Comparison of ENCODE assay signal across 9 cellular contexts in the genomic region with DNA sequence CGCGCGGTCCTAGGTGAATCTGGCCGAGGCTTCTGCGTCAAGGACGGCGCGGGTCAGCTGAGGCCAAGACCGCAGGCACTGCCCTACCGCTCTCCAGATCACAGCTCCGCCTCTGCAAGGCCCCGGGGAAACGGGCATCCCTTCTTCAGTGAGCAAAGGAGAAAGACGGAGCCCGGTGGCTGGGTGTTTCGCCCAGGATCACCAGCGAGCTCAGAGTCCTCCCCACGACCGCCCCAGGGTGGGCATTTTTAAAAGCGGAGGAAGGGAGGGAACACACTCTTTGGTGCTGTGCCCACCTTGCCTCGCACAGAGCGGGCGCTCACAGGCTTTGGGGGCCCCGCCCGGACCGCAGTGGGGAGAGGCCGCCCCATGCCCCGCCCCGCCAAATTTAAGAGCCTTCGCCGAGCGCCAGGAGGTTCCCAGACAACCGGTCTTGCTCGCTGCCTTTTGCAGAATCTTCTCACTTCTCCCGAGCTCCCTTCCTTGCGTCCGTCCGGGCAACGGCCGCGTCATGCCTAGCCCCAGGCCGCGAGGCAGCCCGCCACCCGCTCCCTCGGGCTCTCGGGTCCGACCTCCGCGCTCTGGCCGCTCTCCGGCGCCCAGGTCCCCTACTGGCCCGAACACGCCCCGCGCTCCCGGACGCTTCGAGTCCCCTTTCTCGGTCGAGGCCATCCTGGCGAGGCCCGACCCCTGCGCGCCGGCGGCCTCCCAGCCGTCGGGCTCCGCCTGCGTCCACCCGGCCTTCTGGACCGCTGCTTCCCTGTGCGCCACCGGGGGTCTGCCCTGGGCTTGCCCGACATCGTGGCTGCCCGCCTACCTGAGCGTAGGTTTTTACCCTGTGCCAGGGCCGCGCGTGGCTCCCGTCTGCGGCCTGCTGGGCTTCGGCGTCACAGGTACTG. TPM values are rescaled to one million over a fixed set of nuclear protein-coding genes. Genes with fewer than 3 reads are reported as not detected.
DNase-seq lines count a peak whose midpoint lies in the region; FAIRE-seq and TF ChIP-seq lines count a peak whose summit lies in the region.
"Had no signal": no experiment of that assay in that cellular context is flagged by ENCODE, and none has a peak within 500 bp of the region (broad histone marks: within the 10 kb centered on the region; RNA-seq: fewer than 3 reads in every experiment).

Gene NOTO, plus strand, starts transcription at position 419 of the 899 bp plus-strand sequence. Its CDS starts 93 bp downstream, at position 512.

- peak within 1 kb of the TSS; percentile 71 for H3K18ac ChIP-seq in H1 (ENCODE audit: extremely low read depth, low read length)

- H3K36me3 ChIP-seq in CD4-positive, alpha-beta memory T cell (ENCODE audit: insufficient read depth, low read length): no peaks in the 10 kb centered on the region
- H3K36me3 ChIP-seq in H1 (ENCODE audit: control insufficient read depth in 2 of 4, insufficient read depth in 4 of 4, low read length in 3 of 4): no peaks in the 10 kb centered on the region

- no peak for TF ChIP-seq CTCF in H1 (IDR thresholded peaks at IDR 0.05; ENCODE audit: control extremely low read depth in 1 of 3, insufficient read depth in 1 of 3, low read depth in 1 of 3, low read length in 3 of 3)
- TF ChIP-seq CTCF in neural crest cell (conservative IDR thresholded peaks at IDR 0.05): peak; percentile 19

- POLR2A ChIA-PET in CD4-positive, alpha-beta memory T cell (lab: Charles Lee; ENCODE audit: partially characterized antibody): no interaction called here
- POLR2A ChIA-PET in H1 (lab: Charles Lee; ENCODE audit: partially characterized antibody): interaction anchor here (0.7 to 2.5 kb wide), 7 partner anchors 10 to 131 kb away, joined by 3 to 17 read pairs (median 4); partner anchors contain the start of genes CCT7 and SFXN5

- H2BK15ac ChIP-seq in H1 (ENCODE audit: low read length): peak within 1 kb of the TSS; percentile 72; the same call in 1 of the 2 replicates

- peaks cover 38 to 44% of the 10 kb centered on the region in 2 donors for H3K27me3 Mint-ChIP-seq in CD4-positive, alpha-beta memory T cell
- H3K27me3 Mint-ChIP-seq in neural crest cell (ENCODE audit: low read depth): peaks cover 97% of the 10 kb centered on the region

- H3K23ac ChIP-seq in H1 (ENCODE audit: insufficient read length): no peak within 1 kb of the TSS

- intact Hi-C loops in CD4-positive, alpha-beta memory T cell (cut with micrococcal nuclease): no loop called here

- WGBS in H1 (ENCODE audit: extremely low coverage in 1 of 2, insufficient coverage in 1 of 2, insufficient read length in 1 of 2, insufficient replicate concordance in 2 of 2, low coverage in 1 of 2, low lambda C conversion rate in 2 of 2, missing lambda C conversion rate in 1 of 2), 2 experiments: 3% methylated on average over 55 of the region's 87 CpGs; no CpG with 5 or more reads in 1 of the 2 experiments

- H3K36me3 Mint-ChIP-seq in CD4-positive, alpha-beta memory T cell: no peaks in the 10 kb centered on the region
- no peaks in the 10 kb centered on the region for H3K36me3 Mint-ChIP-seq in neural crest cell (ENCODE audit: low read depth)

- peak within 1 kb of the TSS in 1 of 7 donors; percentile 13 for H3K27ac Mint-ChIP-seq in CD4-positive, alpha-beta memory T cell
- H3K27ac Mint-ChIP-seq in neural crest cell (ENCODE audit: unreplicated experiment): no peak within 1 kb of the TSS

- H3K4me3 ChIP-seq in CD4-positive, alpha-beta memory T cell (ENCODE audit: low read length in 2 of 2): no peak within 1 kb of the TSS
- peak within 1 kb of the TSS; percentile 26 to 57 (median 42) for H3K4me3 ChIP-seq in H1 (ENCODE audit: extremely low read depth in 1 of 4, insufficient read depth in 2 of 4, low read depth in 3 of 4, low read length in 4 of 4)

- H3K4ac ChIP-seq in H1 (replicated peaks; ENCODE audit: insufficient read length, low read depth, low read length): peak within 1 kb of the TSS; percentile 85

- DNase-seq in CD4-positive, alpha-beta memory T cell: peak in 1 of 5 donors; percentile 13
- DNase-seq in NCI-H748 treated with DMSO at 0.1 percent for 48 hours (lab: John Stamatoyannopoulos, UW) (peak; percentile 9), H1 (ENCODE audit: low read depth in 1 of 2, low spot score in 2 of 2) (peak in 1 of 2 experiments; percentile 81), neural crest cell (ENCODE audit: low read depth, low spot score) (peak; percentile 15), DMS114 treated with DMSO at 0.1 percent for 48 hours (lab: John Stamatoyannopoulos, UW; ENCODE audit: unreplicated experiment) (no peak), NK-92 (lab: John Stamatoyannopoulos, UW; ENCODE audit: unreplicated experiment) (no peak), NCI-H2171 (lab: John Stamatoyannopoulos, UW) (no peak), SW 1271 (lab: John Stamatoyannopoulos, UW) (no peak)

- H3K14ac ChIP-seq in H1 (ENCODE audit: insufficient read length): no peak within 1 kb of the TSS

- H3K9ac ChIP-seq in H1 (replicated peaks in 1 of 4; ENCODE audit: extremely low read depth in 1 of 4, low read depth in 3 of 4, low read length in 3 of 4): no peak within 1 kb of the TSS; a peak in 1 of 7 replicates

- peaks cover 0 to 5% (median 0%) of the 10 kb centered on the region in 8 donors for H3K9me3 Mint-ChIP-seq in CD4-positive, alpha-beta memory T cell
- no peaks in the 10 kb centered on the region for H3K9me3 Mint-ChIP-seq in neural crest cell

- no peaks in the 10 kb centered on the region for H3K79me1 ChIP-seq in H1 (ENCODE audit: low read depth, low read length)

- H2AK5ac ChIP-seq in H1 (ENCODE audit: low read depth, low read length): no peak within 1 kb of the TSS

- peak within 1 kb of the TSS; percentile 24; the same call in 1 of the 2 replicates for H2BK5ac ChIP-seq in H1 (ENCODE audit: low read depth, low read length)

- no peak for TF ChIP-seq EP300 in H1 (IDR thresholded peaks at IDR 0.05; ENCODE audit: borderline replicate concordance in 1 of 2, low read depth in 2 of 2, low read length in 2 of 2)

- H3K4me2 ChIP-seq in H1 (ENCODE audit: insufficient read depth in 1 of 2, low read depth in 2 of 2, low read length in 2 of 2): peak within 1 kb of the TSS; percentile 73 to 80

- peaks cover 29% of the 10 kb centered on the region for H3K27me3 ChIP-seq in CD4-positive, alpha-beta memory T cell (ENCODE audit: insufficient read depth, low read length)
- peaks cover 14 to 34% (median 25%) of the 10 kb centered on the region in 4 experiments for H3K27me3 ChIP-seq in H1 (replicated peaks in 1 of 4; ENCODE audit: control insufficient read depth in 3 of 4, extremely low read depth in 1 of 4, insufficient read depth in 3 of 4, low read length in 3 of 4)

- H3K9me3 ChIP-seq in CD4-positive, alpha-beta memory T cell (ENCODE audit: control insufficient read depth in 1 of 2, low read length in 2 of 2): no peaks in the 10 kb centered on the region
- no peaks in the 10 kb centered on the region for H3K9me3 ChIP-seq in H1 (ENCODE audit: insufficient read depth in 2 of 2, low read depth in 1 of 2, low read length in 1 of 2)

- peak within 1 kb of the TSS; percentile 92 for H2BK120ac ChIP-seq in H1 (replicated peaks; ENCODE audit: low read depth, low read length)

- TF ChIP-seq POLR2A in H1 (IDR thresholded peaks at IDR 0.05; ENCODE audit: control extremely low read depth in 1 of 2, low read depth in 2 of 2, low read length in 2 of 2): no peak

- no peak for FAIRE-seq in H1 (lab: Jason Lieb, UNC)

- H4K91ac ChIP-seq in H1 (replicated peaks; ENCODE audit: insufficient read length, low read length): peak within 1 kb of the TSS; percentile 54

- no peaks in the 10 kb centered on the region for H3K79me2 ChIP-seq in H1 (ENCODE audit: control insufficient read depth in 1 of 2, insufficient read depth in 2 of 2, low read length in 2 of 2)

- H4K8ac ChIP-seq in H1 (ENCODE audit: extremely low read depth, insufficient read depth, low read length): peak within 1 kb of the TSS; percentile 35

- H3K4me1 ChIP-seq in CD4-positive, alpha-beta memory T cell (ENCODE audit: insufficient read depth, low read length): peaks cover 10% of the 10 kb centered on the region
- H3K4me1 ChIP-seq in H1 (replicated peaks in 1 of 4; ENCODE audit: control insufficient read depth in 3 of 4, insufficient read depth in 4 of 4, low read length in 3 of 4): peaks cover 0 to 2% (median 0%) of the 10 kb centered on the region in 4 experiments; a peak in 2 of 7 replicates

- peaks cover 10% of the 10 kb centered on the region for H3K23me2 ChIP-seq in H1 (ENCODE audit: low read depth, low read length)

- no peak within 1 kb of the TSS for H3K27ac ChIP-seq in CD4-positive, alpha-beta memory T cell (ENCODE audit: low read depth, low read length)
- no peak within 1 kb of the TSS for H3K27ac ChIP-seq in H1 (ENCODE audit: low read depth, low read length)

- no peak within 1 kb of the TSS for H3K56ac ChIP-seq in H1 (replicated peaks; ENCODE audit: insufficient read length, low read depth, low read length)

- no peak for TF ChIP-seq RAD21 in H1 (IDR thresholded peaks at IDR 0.05 in 1 of 2, conservative IDR thresholded peaks at IDR 0.05 in 1 of 2; ENCODE audit: low read depth in 2 of 2, low read length in 2 of 2)

- CTCF ChIA-PET in CD4-positive, alpha-beta memory T cell (lab: Charles Lee; ENCODE audit: partially characterized antibody): interaction anchor here (1.1 to 2.1 kb wide), 2 partner anchors 10 to 11 kb away, joined by 4 to 10 read pairs; no protein-coding TSS in a partner anchor
- CTCF ChIA-PET in H1 (lab: Charles Lee; ENCODE audit: partially characterized antibody): interaction anchor here (0.6 to 2.5 kb wide), 11 partner anchors 10 to 316 kb away, joined by 3 to 18 read pairs (median 4); partner anchors contain the start of genes SMYD5 and SPR

- H4K5ac ChIP-seq in H1 (ENCODE audit: insufficient read length, low read depth, low read length): peak within 1 kb of the TSS; percentile 19

- no peaks in the 10 kb centered on the region for H4K20me1 ChIP-seq in H1 (replicated peaks in 1 of 2; ENCODE audit: control insufficient read depth in 1 of 2, insufficient read depth in 2 of 2, low read length in 2 of 2)

- H2AFZ ChIP-seq in H1 (ENCODE audit: low read length): peak within 1 kb of the TSS; percentile 78; the same call in 1 of the 2 replicates

- H3K4me3 Mint-ChIP-seq in CD4-positive, alpha-beta memory T cell: peak within 1 kb of the TSS in 7 of 8 donors; percentile 54 to 75 (median 70)
- H3K4me3 Mint-ChIP-seq in neural crest cell: peak within 1 kb of the TSS; percentile 28

- H3K4me1 Mint-ChIP-seq in CD4-positive, alpha-beta memory T cell: peaks cover 5 to 11% (median 8%) of the 10 kb centered on the region in 4 donors
- peaks cover 7% of the 10 kb centered on the region for H3K4me1 Mint-ChIP-seq in neural crest cell

- peak within 1 kb of the TSS; percentile 34; the same call in 1 of the 2 replicates for H2BK20ac ChIP-seq in H1 (ENCODE audit: low read length)

- H2BK12ac ChIP-seq in H1 (ENCODE audit: low read depth, low read length): peak within 1 kb of the TSS; percentile 75; the same call in 1 of the 2 replicates

RNA-seq across cellular contexts. Expression of gene NOTO, which starts in this region (rescaled TPM):
- not detected for total RNA-seq in CD4-positive, alpha-beta memory T cell
- not detected for polyA plus RNA-seq in CD4-positive, alpha-beta memory T cell
- total RNA-seq in H1 (2021; fragmentation: NEBNext Ultra II Directional; extraction: Animal tissue kit (Norgen Biotek cat#: 25700)): 0.44 and 0.54 TPM in 2 replicates
- 0.33 and 0.46 TPM in 2 replicates for polyA plus RNA-seq in H1 (2011; rRNA removed)
- polyA plus RNA-seq in H1 (2011; cell fraction: cytosol; rRNA removed): 0.30 TPM
- polyA plus RNA-seq in H1 (2011; cell fraction: nucleus; rRNA removed): 0.78 TPM
- polyA plus RNA-seq in H1 (2012, experiment 1 of 2): 0.23 to 0.35 TPM (median 0.31 TPM) in 4 replicates
- 0.30 TPM for polyA plus RNA-seq in H1 (2012, experiment 2 of 2)
- 0.12 TPM for polyA plus RNA-seq in H1 (2013, experiment 1 of 2)
- 0.18 TPM for polyA plus RNA-seq in H1 (2013, experiment 2 of 2)
- 0.13 and 0.44 TPM in 2 replicates for polyA minus RNA-seq in H1 (2011; rRNA and poly(A)+ RNA removed)
- 0.51 TPM for polyA minus RNA-seq in H1 (2011; cell fraction: cytosol; rRNA and poly(A)+ RNA removed)
- 0.80 TPM for polyA minus RNA-seq in H1 (2011; cell fraction: nucleus; rRNA and poly(A)+ RNA removed)
- total RNA-seq in neural crest cell: not detected in 2 replicates
- total RNA-seq: NCI-H460 had no signal

Comparison
In these comparisons a context has a peak if more than half of its experiments do, and no peak if none do; other contexts are left out.
1. Peak in DNase-seq in neural crest cell; RNA of the gene not detected or under 1 TPM.
2. H3K4me3 ChIP-seq: peak in H1 (4 of 4); none in CD4-positive, alpha-beta memory T cell (0 of 2).